7 cellular contexts compared by ENCODE assay signal in the genomic region with DNA sequence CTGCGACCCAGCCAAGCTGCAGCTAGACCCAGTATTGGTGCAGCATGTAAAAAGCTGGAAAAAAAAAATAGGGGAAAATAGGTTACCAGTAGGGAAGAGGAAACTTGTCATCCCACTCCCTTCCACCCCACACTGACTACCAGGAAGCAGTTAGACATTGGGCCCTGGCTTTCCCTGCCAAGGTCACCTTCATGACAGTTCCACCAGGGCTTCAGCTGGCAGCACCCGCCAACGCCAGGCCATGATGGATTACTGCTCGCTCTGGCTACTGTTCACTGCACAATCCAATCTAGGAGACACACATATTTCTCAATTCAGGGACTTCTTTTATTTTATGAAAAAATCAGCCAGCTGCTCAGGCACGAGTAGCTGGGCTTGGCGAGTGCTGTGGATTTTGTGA.
"Had no signal": no experiment of that assay in that cellular context is flagged by ENCODE, and none has a peak within 500 bp of the region (broad histone marks: within the 10 kb centered on the region; RNA-seq: fewer than 3 reads in every experiment).

No MANE protein-coding gene starts in this region.

- FAIRE-seq: H1, H54, HepG2 had no signal

- H3K27ac ChIP-seq: HL-60 had no signal

- DNase-seq: H9, HCEC 1CT had no signal

- H3K4me2 ChIP-seq: GM23338 had no signal

- ATAC-seq: GM23338, HepG2 had no signal

- H3K4me3 ChIP-seq: GM23338 had no signal

- H2AFZ ChIP-seq: GM23338 had no signal
